In the genomic region with DNA sequence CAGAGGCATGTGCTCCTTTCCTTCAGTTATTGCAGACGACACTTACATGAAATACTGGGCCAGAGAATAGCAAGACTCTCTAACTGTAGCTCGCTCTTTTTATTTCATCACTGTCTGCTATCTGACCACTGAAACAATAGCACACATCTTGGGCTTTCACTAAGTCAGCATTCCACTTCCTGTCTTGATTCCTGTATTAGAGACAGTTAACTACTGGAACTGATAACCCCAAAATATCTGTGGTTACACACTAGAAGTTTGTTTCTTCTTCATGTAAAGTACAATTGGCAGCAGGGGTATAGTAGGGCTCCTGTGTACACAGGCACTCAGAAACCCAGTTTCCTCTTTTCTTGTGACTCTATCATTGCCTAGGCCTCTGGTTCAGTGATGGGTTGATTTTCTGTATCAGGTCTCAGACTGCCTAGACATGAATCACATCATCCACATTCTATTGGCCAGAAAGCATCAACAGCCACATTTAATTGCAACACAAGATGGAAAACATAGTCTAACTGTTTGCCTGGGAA, we compare ENCODE assay signal across 1 cellular context.
TF ChIP-seq lines count a peak whose summit lies in the region.

No MANE protein-coding gene starts in this region.

TF ChIP-seq in WTC11, 78 proteins besides CTCF, POLR2A, EP300 and RAD21 (continued from another document):
- TF ChIP-seq, protein P1, sequence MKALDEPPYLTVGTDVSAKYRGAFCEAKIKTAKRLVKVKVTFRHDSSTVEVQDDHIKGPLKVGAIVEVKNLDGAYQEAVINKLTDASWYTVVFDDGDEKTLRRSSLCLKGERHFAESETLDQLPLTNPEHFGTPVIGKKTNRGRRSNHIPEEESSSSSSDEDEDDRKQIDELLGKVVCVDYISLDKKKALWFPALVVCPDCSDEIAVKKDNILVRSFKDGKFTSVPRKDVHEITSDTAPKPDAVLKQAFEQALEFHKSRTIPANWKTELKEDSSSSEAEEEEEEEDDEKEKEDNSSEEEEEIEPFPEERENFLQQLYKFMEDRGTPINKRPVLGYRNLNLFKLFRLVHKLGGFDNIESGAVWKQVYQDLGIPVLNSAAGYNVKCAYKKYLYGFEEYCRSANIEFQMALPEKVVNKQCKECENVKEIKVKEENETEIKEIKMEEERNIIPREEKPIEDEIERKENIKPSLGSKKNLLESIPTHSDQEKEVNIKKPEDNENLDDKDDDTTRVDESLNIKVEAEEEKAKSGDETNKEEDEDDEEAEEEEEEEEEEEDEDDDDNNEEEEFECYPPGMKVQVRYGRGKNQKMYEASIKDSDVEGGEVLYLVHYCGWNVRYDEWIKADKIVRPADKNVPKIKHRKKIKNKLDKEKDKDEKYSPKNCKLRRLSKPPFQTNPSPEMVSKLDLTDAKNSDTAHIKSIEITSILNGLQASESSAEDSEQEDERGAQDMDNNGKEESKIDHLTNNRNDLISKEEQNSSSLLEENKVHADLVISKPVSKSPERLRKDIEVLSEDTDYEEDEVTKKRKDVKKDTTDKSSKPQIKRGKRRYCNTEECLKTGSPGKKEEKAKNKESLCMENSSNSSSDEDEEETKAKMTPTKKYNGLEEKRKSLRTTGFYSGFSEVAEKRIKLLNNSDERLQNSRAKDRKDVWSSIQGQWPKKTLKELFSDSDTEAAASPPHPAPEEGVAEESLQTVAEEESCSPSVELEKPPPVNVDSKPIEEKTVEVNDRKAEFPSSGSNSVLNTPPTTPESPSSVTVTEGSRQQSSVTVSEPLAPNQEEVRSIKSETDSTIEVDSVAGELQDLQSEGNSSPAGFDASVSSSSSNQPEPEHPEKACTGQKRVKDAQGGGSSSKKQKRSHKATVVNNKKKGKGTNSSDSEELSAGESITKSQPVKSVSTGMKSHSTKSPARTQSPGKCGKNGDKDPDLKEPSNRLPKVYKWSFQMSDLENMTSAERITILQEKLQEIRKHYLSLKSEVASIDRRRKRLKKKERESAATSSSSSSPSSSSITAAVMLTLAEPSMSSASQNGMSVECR (CRISPR knock-in tag; IDR thresholded peaks at IDR 0.05; ENCODE audit: borderline replicate concordance) = no peak
